In genomic region chr17:69812240-69812837, GRCh38 we compare ENCODE assay signal across 15 cellular contexts.
"Had no signal": no experiment of that assay in that cellular context is flagged by ENCODE, and none has a peak within 500 bp of the region (broad histone marks: within the 10 kb centered on the region; RNA-seq: fewer than 3 reads in every experiment).

No MANE protein-coding gene starts in this region.

- H3K4me3 Mint-ChIP-seq: mesothelial cell of epicardium; stimulated activated effector memory CD8-positive, alpha-beta T cell treated with anti-CD3 and anti-CD28 coated beads, Interleukin-12 subunit alpha, Interleukin-12 subunit beta, amount 100 ng/mL, for 72 hours had no signal

- H3K27me3 ChIP-seq: body of pancreas, dorsolateral prefrontal cortex, esophagus squamous epithelium, gastroesophageal sphincter, tibial artery had no signal

- H3K36me3 ChIP-seq: esophagus squamous epithelium, gastroesophageal sphincter, tibial artery had no signal

- H3K9me3 ChIP-seq: body of pancreas, esophagus squamous epithelium, gastroesophageal sphincter, tibial artery had no signal

- H3K36me3 Mint-ChIP-seq: mesothelial cell of epicardium; stimulated activated effector memory CD8-positive, alpha-beta T cell treated with anti-CD3 and anti-CD28 coated beads, Interleukin-12 subunit alpha, Interleukin-12 subunit beta, amount 100 ng/mL, for 72 hours had no signal

- H2AFZ ChIP-seq: parathyroid adenoma had no signal

- H3K9ac ChIP-seq: parathyroid adenoma had no signal

- H3K4me3 ChIP-seq: body of pancreas, dorsolateral prefrontal cortex, esophagus squamous epithelium, gastroesophageal sphincter, smooth muscle cell, tibial artery had no signal

- DNase-seq: activated CD4-positive, alpha-beta T cell treated with anti-CD3 and anti-CD28 coated beads, Interleukin-2, amount 50 U/mL, for 1 hour; activated naive CD4-positive, alpha-beta T cell treated with anti-CD3 and anti-CD28 coated beads, Interleukin-2, amount 50 U/mL, for 16 hours; activated T-cell treated with anti-CD3 and anti-CD28 coated beads for 4 hours; amniotic stem cell; body of pancreas; cerebellar nuclear complex; dorsolateral prefrontal cortex; esophagus squamous epithelium; tibial artery had no signal

- H3K79me2 ChIP-seq: parathyroid adenoma had no signal

- H3K27ac ChIP-seq: body of pancreas, dorsolateral prefrontal cortex, esophagus squamous epithelium, gastroesophageal sphincter, parathyroid adenoma, tibial artery had no signal

- H3K9me3 Mint-ChIP-seq: activated T-helper 2 cell treated with anti-CD3 and anti-CD28 coated beads, Interferon-gamma antibody, Interleukin-2, Interleukin-4, amounts not matched to agents 10 μg/mL and 5 μg/mL and 100 μg/mL, durations not matched to agents 14 hours and 24 hours and 36 hours had no signal

- H3K4me1 ChIP-seq: body of pancreas, esophagus squamous epithelium, gastroesophageal sphincter, parathyroid adenoma, tibial artery had no signal

- H3K4me2 ChIP-seq: smooth muscle cell had no signal

- ATAC-seq: body of pancreas; gastroesophageal sphincter; stimulated activated effector memory CD8-positive, alpha-beta T cell treated with anti-CD3 and anti-CD28 coated beads, Interleukin-12 subunit alpha, Interleukin-12 subunit beta, amount 100 ng/mL, for 72 hours had no signal

- H3K4me1 Mint-ChIP-seq: stimulated activated effector memory CD8-positive, alpha-beta T cell treated with anti-CD3 and anti-CD28 coated beads, Interleukin-12 subunit alpha, Interleukin-12 subunit beta, amount 100 ng/mL, for 72 hours had no signal
